18 cellular contexts compared by ENCODE assay signal in the genomic region with DNA sequence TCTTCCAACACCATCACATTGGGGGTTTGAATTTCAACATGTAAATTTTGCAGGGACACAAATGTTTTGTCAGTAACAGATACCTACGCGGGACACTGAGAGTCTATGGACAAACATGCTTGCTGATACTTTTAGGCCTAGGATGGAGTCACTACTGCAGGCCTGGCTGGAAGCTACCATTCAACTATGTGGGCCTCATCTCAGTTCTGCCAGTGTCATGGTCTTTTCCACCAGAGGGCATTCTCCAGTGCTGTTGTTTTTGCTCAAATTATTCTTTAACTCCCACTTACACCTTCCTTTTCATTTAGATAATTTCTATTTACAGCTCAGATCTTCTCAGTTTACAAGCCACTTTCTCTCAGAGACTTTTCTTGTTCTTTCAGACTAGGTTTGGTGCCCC. TPM values are rescaled to one million over a fixed set of nuclear protein-coding genes. Genes with fewer than 3 reads are reported as not detected.
DNase-seq lines count a peak whose midpoint lies in the region; ATAC-seq and TF ChIP-seq lines count a peak whose summit lies in the region.
"Had no signal": no experiment of that assay in that cellular context is flagged by ENCODE, and none has a peak within 500 bp of the region (broad histone marks: within the 10 kb centered on the region; RNA-seq: fewer than 3 reads in every experiment).

No MANE protein-coding gene starts in this region.

- no peak for TF ChIP-seq POLR2A in uterus (IDR thresholded peaks at IDR 0.05)

- H3K36me3 ChIP-seq in BE2C (peaks cover 76% of the 10 kb centered on the region), Caco-2 (ENCODE audit: control insufficient read depth, insufficient read depth, low read length) (no peaks in the 10 kb centered on the region), mucosa of descending colon (ENCODE audit: low read depth) (no peaks in the 10 kb centered on the region), uterus (no peaks in the 10 kb centered on the region)

- no peaks in the 10 kb centered on the region for H3K27me3 Mint-ChIP-seq in Caco-2 (ENCODE audit: insufficient read depth, unreplicated experiment)
- H3K27me3 Mint-ChIP-seq: IgD-negative memory B cell had no signal

- H3K27ac ChIP-seq in uterus: no peak overlapping the region
- H3K27ac ChIP-seq: C4-2B, GM23248 had no signal

- no peaks in the 10 kb centered on the region for H3K36me3 Mint-ChIP-seq in Caco-2 (ENCODE audit: insufficient read depth, unreplicated experiment)

- H3K4me3 Mint-ChIP-seq in Caco-2 (ENCODE audit: unreplicated experiment): no peak overlapping the region
- H3K4me3 Mint-ChIP-seq: CD4-positive, alpha-beta T cell; IgD-negative memory B cell had no signal

- CTCF ChIA-PET in Caco-2 (lab: Charles Lee): no interaction called here

- H3K4me1 ChIP-seq in BE2C: no peaks in the 10 kb centered on the region; the same call in 1 of the 2 replicates
- H3K4me1 ChIP-seq in Caco-2: peaks cover 44% of the 10 kb centered on the region
- H3K4me1 ChIP-seq in mucosa of descending colon (ENCODE audit: low read depth): no peaks in the 10 kb centered on the region
- no peaks in the 10 kb centered on the region for H3K4me1 ChIP-seq in uterus

- peaks cover 14% of the 10 kb centered on the region for H3K9me3 Mint-ChIP-seq in Caco-2 (ENCODE audit: unreplicated experiment)

- DNase-seq in BE2C (no peak), Caco-2 (no peak), OCI-M1 (lab: John Stamatoyannopoulos, UW) (peak; percentile 14), left kidney (ENCODE audit: low read depth, low spot score) (peak; percentile 29), NCI-H345 treated with DMSO at 0.1 percent for 48 hours (lab: John Stamatoyannopoulos, UW; ENCODE audit: unreplicated experiment) (no peak), mucosa of descending colon (no peak), uterus (no peak)
- DNase-seq: ACHN; CD4-positive, alpha-beta T cell; DMS153; DND-41; EL; GM23248; HCEC 1CT; KBM-7 had no signal

- no peaks in the 10 kb centered on the region for H3K27me3 ChIP-seq in BE2C
- no peaks in the 10 kb centered on the region for H3K27me3 ChIP-seq in Caco-2 (replicated peaks; ENCODE audit: control insufficient read depth, insufficient read depth, low read length)
- no peaks in the 10 kb centered on the region for H3K27me3 ChIP-seq in uterus

- POLR2A ChIA-PET in Caco-2 (lab: Charles Lee): no interaction called here

- peak overlapping the region; percentile 21 for H3K27ac Mint-ChIP-seq in Caco-2 (ENCODE audit: unreplicated experiment)
- H3K27ac Mint-ChIP-seq: CD4-positive, alpha-beta T cell; IgD-negative memory B cell had no signal

- peaks cover 31% of the 10 kb centered on the region for H3K4me1 Mint-ChIP-seq in Caco-2 (ENCODE audit: low read depth, unreplicated experiment)
- H3K4me1 Mint-ChIP-seq: IgD-negative memory B cell had no signal

- H3K4me3 ChIP-seq in BE2C (ENCODE audit: low read depth, low read length) (no peak overlapping the region), Caco-2 (ENCODE audit: low read depth, low read length) (no peak overlapping the region), mucosa of descending colon (no peak overlapping the region), uterus (no peak overlapping the region)
- H3K4me3 ChIP-seq: GM12878, GM23248 had no signal

- intact Hi-C loops in Caco-2 (cut with micrococcal nuclease; ENCODE audit: unreplicated experiment): no loop called here
- intact Hi-C loops in mucosa of descending colon (cut with DNase I, micrococcal nuclease): no loop called here
- intact Hi-C loops in uterus (cut with DNase I; ENCODE audit: low total_unique reads): no loop called here

- TF ChIP-seq CTCF in BE2C (IDR thresholded peaks at IDR 0.05; ENCODE audit: low read depth, low read length) (peak; percentile 11; the same call in 1 of the 2 replicates), Caco-2 (IDR thresholded peaks at IDR 0.05; ENCODE audit: insufficient read depth in 1 of 2, low read depth in 1 of 2, low read length in 1 of 2, severe bottlenecking in 1 of 2, unreplicated experiment in 1 of 2) (no peak), mucosa of descending colon (IDR thresholded peaks at IDR 0.05) (no peak), uterus (IDR thresholded peaks at IDR 0.05) (no peak)

- ATAC-seq in mucosa of descending colon: no peak
- ATAC-seq: GM12878 had no signal

- no TSS peak for BruUV-seq in Caco-2 (replicated peaks; lab: Mats Ljungman, UMichigan)

- H3K9me3 ChIP-seq in BE2C (no peaks in the 10 kb centered on the region), Caco-2 (no peaks in the 10 kb centered on the region; the same call in 1 of the 2 replicates), mucosa of descending colon (no peaks in the 10 kb centered on the region), uterus (no peaks in the 10 kb centered on the region)

RNA-seq across cellular contexts. Expression of a gene that starts 7.0 kb away (rescaled TPM):
- 32.4 TPM for polyA plus RNA-seq in BE2C (2012; ENCODE audit: insufficient read depth, insufficient read length, low read depth)
- total RNA-seq in Caco-2 (2022) (21.9 and 26.3 TPM in 2 replicates), mucosa of descending colon (10 to 100 TPM in 2 of 3 donors, 1 to 10 TPM in 1; 7.6 to 69.3 (median 21.0) TPM), uterus (100 to 1,000 TPM in 1 of 4 donors, 10 to 100 TPM in 3; 27.4 to 142 (median 47.2) TPM)
- polyA plus RNA-seq: IgD-negative memory B cell had no signal

Comparison
In these comparisons a context has a peak if more than half of its experiments do, and no peak if none do; other contexts are left out.
1. DNase-seq: peak in OCI-M1 (single experiment) and left kidney (single experiment); none in BE2C (single experiment), Caco-2 (0 of 2), NCI-H345 treated with DMSO at 0.1 percent for 48 hours (single experiment), mucosa of descending colon (0 of 3) and uterus (0 of 2).